In genomic region chr10:24961582-24961981, GRCh38 we compare ENCODE assay signal across 29 cellular contexts. TPM values are rescaled to one million over a fixed set of nuclear protein-coding genes. Genes with fewer than 3 reads are reported as not detected.
"Had no signal": no experiment of that assay in that cellular context is flagged by ENCODE, and none has a peak within 500 bp of the region (broad histone marks: within the 10 kb centered on the region; RNA-seq: fewer than 3 reads in every experiment).

No MANE protein-coding gene starts in this region.

- H3K36me3 Mint-ChIP-seq: memory B cell; naive thymus-derived CD8-positive, alpha-beta T cell; stimulated activated memory B cell treated with anti-CD40 and anti-IgM and Interleukin-4, amounts not matched to agents 10 μg/mL and 1 μg/mL and 100 μg/mL, for 72 hours; type B pancreatic cell had no signal

- ATAC-seq: heart right ventricle; naive thymus-derived CD8-positive, alpha-beta T cell; right lobe of liver; stimulated activated memory B cell treated with anti-CD40 and anti-IgM and Interleukin-4, amounts not matched to agents 10 μg/mL and 1 μg/mL and 100 μg/mL, for 72 hours; stimulated activated naive CD8-positive, alpha-beta T cell treated with anti-CD3 and anti-CD28 coated beads, Interleukin-15, amount 100 ng/mL, for 72 hours had no signal

- H3K27me3 Mint-ChIP-seq: memory B cell; naive thymus-derived CD8-positive, alpha-beta T cell; progenitor cell of endocrine pancreas; stimulated activated memory B cell treated with anti-CD40 and anti-IgM and Interleukin-4, amounts not matched to agents 10 μg/mL and 1 μg/mL and 100 μg/mL, for 72 hours; stimulated activated naive CD8-positive, alpha-beta T cell treated with anti-CD3 and anti-CD28 coated beads, Interleukin-15, amount 100 ng/mL, for 72 hours; type B pancreatic cell had no signal

- H3K27ac Mint-ChIP-seq: immature natural killer cell; memory B cell; naive thymus-derived CD8-positive, alpha-beta T cell; progenitor cell of endocrine pancreas; stimulated activated memory B cell treated with anti-CD40 and anti-IgM and Interleukin-4, amounts not matched to agents 10 μg/mL and 1 μg/mL and 100 μg/mL, for 72 hours; stimulated activated naive CD8-positive, alpha-beta T cell treated with anti-CD3 and anti-CD28 coated beads, Interleukin-15, amount 100 ng/mL, for 72 hours; type B pancreatic cell had no signal

- H3K4me2 ChIP-seq: smooth muscle cell had no signal

- H3K4me1 Mint-ChIP-seq: immature natural killer cell; memory B cell; stimulated activated memory B cell treated with anti-CD40 and anti-IgM and Interleukin-4, amounts not matched to agents 10 μg/mL and 1 μg/mL and 100 μg/mL, for 72 hours had no signal

- H3K4me1 ChIP-seq: uterus had no signal

- H3K9me3 Mint-ChIP-seq: immature natural killer cell; memory B cell; naive thymus-derived CD8-positive, alpha-beta T cell; stimulated activated memory B cell treated with anti-CD40 and anti-IgM and Interleukin-4, amounts not matched to agents 10 μg/mL and 1 μg/mL and 100 μg/mL, for 72 hours; stimulated activated naive CD8-positive, alpha-beta T cell treated with anti-CD3 and anti-CD28 coated beads, Interleukin-15, amount 100 ng/mL, for 72 hours; type B pancreatic cell had no signal

- H3K27me3 ChIP-seq: heart right ventricle, ovary, right atrium auricular region, right lobe of liver, uterus had no signal

- H3K4me3 Mint-ChIP-seq: immature natural killer cell; memory B cell; naive thymus-derived CD8-positive, alpha-beta T cell; stimulated activated memory B cell treated with anti-CD40 and anti-IgM and Interleukin-4, amounts not matched to agents 10 μg/mL and 1 μg/mL and 100 μg/mL, for 72 hours; stimulated activated naive CD8-positive, alpha-beta T cell treated with anti-CD3 and anti-CD28 coated beads, Interleukin-15, amount 100 ng/mL, for 72 hours; type B pancreatic cell had no signal

- H3K27ac ChIP-seq: heart right ventricle, left ventricle myocardium inferior, ovary, right atrium auricular region, tibial nerve, uterus had no signal

- H3K4me3 ChIP-seq: heart right ventricle, left ventricle myocardium inferior, lung, ovary, right atrium auricular region, right lobe of liver, smooth muscle cell, tibial nerve, uterus had no signal

- H3K36me3 ChIP-seq: heart right ventricle, left ventricle myocardium inferior, ovary, right atrium auricular region, right lobe of liver, tibial nerve, uterus had no signal

- DNase-seq: heart right ventricle; hypothalamus; immature natural killer cell; kidney; left ventricle myocardium inferior; midbrain; naive thymus-derived CD8-positive, alpha-beta T cell; ovary; right lobe of liver; stimulated activated CD4-positive, alpha-beta T cell treated with anti-CD3 and anti-CD28 coated beads, Interleukin-1b, Interleukin-23, amount 100 ng/mL, for 48 hours; stimulated activated CD4-positive, alpha-beta T cell treated with anti-CD3 and anti-CD28 coated beads, Interleukin-2, amount 100 ng/mL, for 48 hours; stimulated activated CD4-positive, alpha-beta T cell treated with anti-CD3 and anti-CD28 coated beads, Interleukin-4, amount 100 ng/mL, for 4 hours; stimulated activated CD8-positive, alpha-beta memory T cell treated with anti-CD3 and anti-CD28 coated beads, Interleukin-4, amount 100 ng/mL, for 48 hours; stimulated activated naive CD4-positive, alpha-beta T cell treated with Interleukin-2 at 50 U/mL for 16 hours; stimulated activated naive CD8-positive, alpha-beta T cell treated with anti-CD3 and anti-CD28 coated beads, Interleukin-15, amount 100 ng/mL, for 72 hours; substantia nigra; uterus had no signal

- H3K9me3 ChIP-seq: heart right ventricle, left ventricle myocardium inferior, ovary, right atrium auricular region, right lobe of liver, tibial nerve, uterus had no signal

RNA-seq across cellular contexts. Expression of gene ENKUR, which starts 54.4 kb away (rescaled TPM):
- total RNA-seq: heart right ventricle; left ventricle myocardium inferior; lower leg skin; mesenteric fat pad; naive thymus-derived CD8-positive, alpha-beta T cell; omental fat pad; right atrium auricular region; tibial nerve; ureter had no signal
- polyA plus RNA-seq: naive thymus-derived CD8-positive, alpha-beta T cell; smooth muscle cell had no signal
